Comparison of ENCODE assay signal across 25 cellular contexts in the genomic region with DNA sequence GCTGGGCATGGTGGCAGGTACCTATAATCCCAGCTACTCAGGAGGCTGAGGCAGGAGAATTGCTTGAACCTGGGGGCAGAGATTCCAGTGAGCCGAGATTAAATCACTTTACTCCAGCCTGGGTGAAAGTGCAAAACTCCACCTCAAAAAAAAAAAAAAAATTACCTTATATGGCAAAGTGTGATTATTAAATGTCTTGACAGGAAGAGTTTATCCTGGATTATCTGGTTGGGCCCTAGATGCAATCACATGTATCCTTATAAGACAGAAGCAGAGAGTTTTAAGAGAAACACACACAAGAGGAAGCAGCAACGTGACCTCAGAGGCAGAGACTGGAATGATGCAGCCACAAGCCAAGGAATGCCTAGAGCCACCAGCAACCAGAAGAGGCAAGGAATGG. TPM values are rescaled to one million over a fixed set of nuclear protein-coding genes. Genes with fewer than 3 reads are reported as not detected.
A peak's percentile ranks its signal among the peaks of the same experiment; 100 is the strongest.
DNase-seq lines count a peak whose midpoint lies in the region; ATAC-seq and TF ChIP-seq lines count a peak whose summit lies in the region.
"Had no signal": no experiment of that assay in that cellular context is flagged by ENCODE, and none has a peak within 500 bp of the region (broad histone marks: within the 10 kb centered on the region; RNA-seq: fewer than 3 reads in every experiment).

No MANE protein-coding gene starts in this region.

- no peak overlapping the region for H3K4me3 ChIP-seq in sigmoid colon
- H3K4me3 ChIP-seq: A549, esophagus muscularis mucosa, gastroesophageal sphincter, pancreas, suprapubic skin had no signal

- no peaks in the 10 kb centered on the region for H3K9me3 ChIP-seq in sigmoid colon
- H3K9me3 ChIP-seq: A549, esophagus muscularis mucosa, gastroesophageal sphincter, pancreas, suprapubic skin had no signal

- no peaks in the 10 kb centered on the region for H3K36me3 ChIP-seq in sigmoid colon
- H3K36me3 ChIP-seq: pancreas had no signal

- no peak for ATAC-seq in central memory CD8-positive, alpha-beta T cell (replicated peaks; ENCODE audit: extremely low read depth, poor library complexity, severe bottlenecking)
- ATAC-seq in HG02763 (IDR thresholded peaks at IDR 0.05; ENCODE audit: unreplicated experiment) (no peak), HG03025 (IDR thresholded peaks at IDR 0.05; ENCODE audit: low FRiP score, unreplicated experiment) (no peak)
- ATAC-seq: A549, gastroesophageal sphincter, pancreas had no signal

- WGBS in sigmoid colon, 2 donors, result 76 to 93% methylated on average over 2 of the region's 2 CpGs

- H3K4me3 Mint-ChIP-seq in activated naive CD4-positive, alpha-beta T cell treated with anti-CD3 and anti-CD28 coated beads, Interleukin-2, amount 50 U/mL, for 24 hours, result no peak overlapping the region
- H3K4me3 Mint-ChIP-seq in central memory CD8-positive, alpha-beta T cell, result peak overlapping the region; percentile 37
- no peak overlapping the region for H3K4me3 Mint-ChIP-seq in progenitor cell of endocrine pancreas (ENCODE audit: low read depth)

- H3K9me3 Mint-ChIP-seq in activated naive CD4-positive, alpha-beta T cell treated with anti-CD3 and anti-CD28 coated beads, Interleukin-2, amount 50 U/mL, for 24 hours, result no peaks in the 10 kb centered on the region
- no peaks in the 10 kb centered on the region for H3K9me3 Mint-ChIP-seq in central memory CD8-positive, alpha-beta T cell
- H3K9me3 Mint-ChIP-seq in progenitor cell of endocrine pancreas (ENCODE audit: low read depth), result no peaks in the 10 kb centered on the region

- no peak for TF ChIP-seq POLR2A in sigmoid colon (IDR thresholded peaks at IDR 0.05)

- intact Hi-C loops in sigmoid colon (cut with DNase I), result no loop called here

- CTCF ChIA-PET in RWPE1 (lab: Yijun Ruan, JAX), result interaction anchor here (0.7 kb wide), 1 partner anchor 9 kb away, joined by 5 read pairs; no protein-coding TSS in a partner anchor

- peaks cover 0 to 32% (median 26%) of the 10 kb centered on the region in 4 donors for H3K4me1 ChIP-seq in sigmoid colon

- no peak for TF ChIP-seq EP300 in sigmoid colon (IDR thresholded peaks at IDR 0.05)

- H3K4me1 Mint-ChIP-seq in activated naive CD4-positive, alpha-beta T cell treated with anti-CD3 and anti-CD28 coated beads, Interleukin-2, amount 50 U/mL, for 24 hours, result peaks cover 47% of the 10 kb centered on the region
- H3K4me1 Mint-ChIP-seq in central memory CD8-positive, alpha-beta T cell, result peaks cover 60% of the 10 kb centered on the region
- H3K4me1 Mint-ChIP-seq in progenitor cell of endocrine pancreas (ENCODE audit: low read depth), result peaks cover 21% of the 10 kb centered on the region

- H3K27ac ChIP-seq in RWPE1 (peak overlapping the region; percentile 93), sigmoid colon (no peak overlapping the region)
- H3K27ac ChIP-seq: esophagus muscularis mucosa, gastroesophageal sphincter, pancreas, suprapubic skin had no signal

- peak overlapping the region; percentile 59 for H3K27ac Mint-ChIP-seq in activated naive CD4-positive, alpha-beta T cell treated with anti-CD3 and anti-CD28 coated beads, Interleukin-2, amount 50 U/mL, for 24 hours
- peak overlapping the region; percentile 95 for H3K27ac Mint-ChIP-seq in central memory CD8-positive, alpha-beta T cell (ENCODE audit: low read depth)
- peak overlapping the region; percentile 26 for H3K27ac Mint-ChIP-seq in progenitor cell of endocrine pancreas

- no peak for DNase-seq in activated naive CD4-positive, alpha-beta T cell treated with Interleukin-2 at 50 U/mL for 16 hours
- no peak for DNase-seq in RWPE1 (ENCODE audit: low spot score)
- no peak for DNase-seq in central memory CD8-positive, alpha-beta T cell (ENCODE audit: low spot score in 2 of 2)
- DNase-seq in progenitor cell of endocrine pancreas (ENCODE audit: low spot score, unreplicated experiment), result no peak
- no peak for DNase-seq in sigmoid colon
- DNase-seq: activated CD4-positive, alpha-beta T cell treated with anti-CD3 and anti-CD28 coated beads for 48 hours; C1 segment of cervical spinal cord; cerebellar nuclear complex; DMS153; effector CD4-positive, alpha-beta T cell; mammary epithelial cell; NCI-H1048; NCI-H187 treated with DMSO at 0.1 percent for 48 hours; NCI-H2227 treated with DMSO at 0.1 percent for 48 hours; NK-92 treated with Interleukin-12 subunit alpha and Interleukin-12 subunit beta, amount 100 ng/mL, for 24 hours; RPMI8226 had no signal

- no peaks in the 10 kb centered on the region for H3K27me3 ChIP-seq in sigmoid colon
- H3K27me3 ChIP-seq: esophagus muscularis mucosa, gastroesophageal sphincter, pancreas, suprapubic skin had no signal

- TF ChIP-seq CTCF in RWPE1 (conservative IDR thresholded peaks at IDR 0.05; ENCODE audit: low read depth) (no peak), progenitor cell of endocrine pancreas (IDR thresholded peaks at IDR 0.05; ENCODE audit: unreplicated experiment) (no peak), sigmoid colon (IDR thresholded peaks at IDR 0.05) (no peak)

- POLR2A ChIA-PET in RWPE1 (lab: Yijun Ruan, JAX; ENCODE audit: low non-redundant PET), result no interaction called here

- H3K27me3 Mint-ChIP-seq in activated naive CD4-positive, alpha-beta T cell treated with anti-CD3 and anti-CD28 coated beads, Interleukin-2, amount 50 U/mL, for 24 hours, result no peaks in the 10 kb centered on the region
- no peaks in the 10 kb centered on the region for H3K27me3 Mint-ChIP-seq in central memory CD8-positive, alpha-beta T cell
- no peaks in the 10 kb centered on the region for H3K27me3 Mint-ChIP-seq in progenitor cell of endocrine pancreas

- H3K36me3 Mint-ChIP-seq in activated naive CD4-positive, alpha-beta T cell treated with anti-CD3 and anti-CD28 coated beads, Interleukin-2, amount 50 U/mL, for 24 hours, result peaks cover 11% of the 10 kb centered on the region
- peaks cover 32% of the 10 kb centered on the region for H3K36me3 Mint-ChIP-seq in central memory CD8-positive, alpha-beta T cell (ENCODE audit: insufficient read depth)
- peaks cover 1% of the 10 kb centered on the region for H3K36me3 Mint-ChIP-seq in progenitor cell of endocrine pancreas (ENCODE audit: insufficient read depth)

RNA-seq across cellular contexts. Expression of a gene that starts 11.0 kb away (rescaled TPM):
- 10.7 and 11.4 TPM in 2 replicates for total RNA-seq in progenitor cell of endocrine pancreas
- total RNA-seq in sigmoid colon, result 10 to 100 TPM in 3 of 4 donors, 1 to 10 TPM in 1; 4.3 to 17.1 (median 11.7) TPM
- 10 to 100 TPM in 1 of 3 donors, 1 to 10 TPM in 2; 2.5 to 13.8 (median 4.8) TPM for polyA plus RNA-seq in sigmoid colon
- total RNA-seq: HT-29 had no signal

RNA-seq across cellular contexts. Expression of a gene that starts 58.1 kb away (rescaled TPM):
- 34.4 and 36.5 TPM in 2 replicates for total RNA-seq in progenitor cell of endocrine pancreas
- total RNA-seq in sigmoid colon, result 100 to 1,000 TPM; 348 to 511 (median 395) TPM
- polyA plus RNA-seq in sigmoid colon, result 10 to 100 TPM; 43.9 to 78.4 (median 75.7) TPM

Comparison
In these comparisons a context has a peak if more than half of its experiments do, and no peak if none do; other contexts are left out.
1. H3K27ac Mint-ChIP-seq: peak in every context shown above with its lines; median percentile 95 in central memory CD8-positive, alpha-beta T cell; 59 in activated naive CD4-positive, alpha-beta T cell treated with anti-CD3 and anti-CD28 coated beads, Interleukin-2, amount 50 U/mL, for 24 hours; 26 in progenitor cell of endocrine pancreas.